1 cellular context compared by ENCODE assay signal in genomic region chr5:119321569-119322311, GRCh38.
TF ChIP-seq lines count a peak whose summit lies in the region.

No MANE protein-coding gene starts in this region.

TF ChIP-seq in K562, 482 proteins besides CTCF, POLR2A, EP300 and RAD21 (continued from another document and continues in another):
- no peak for TF ChIP-seq CLOCK (CRISPR knock-in tag; IDR thresholded peaks at IDR 0.05; ENCODE audit: borderline replicate concordance)
- no peak for TF ChIP-seq E2F3 (CRISPR knock-in tag; IDR thresholded peaks at IDR 0.05)
- TF ChIP-seq ZKSCAN3 (CRISPR knock-in tag; IDR thresholded peaks at IDR 0.05): no peak
- no peak for TF ChIP-seq CAMTA2 (CRISPR knock-in tag; conservative IDR thresholded peaks at IDR 0.05)
- TF ChIP-seq JUNB (CRISPR knock-in tag; conservative IDR thresholded peaks at IDR 0.05): no peak
- no peak for TF ChIP-seq MEF2A (IDR thresholded peaks at IDR 0.05; ENCODE audit: control insufficient read depth, low read depth, low read length)
- no peak for TF ChIP-seq RHOXF2B (CRISPR knock-in tag; conservative IDR thresholded peaks at IDR 0.05)
- TF ChIP-seq SIX5 (IDR thresholded peaks at IDR 0.05; ENCODE audit: borderline replicate concordance in 1 of 2, insufficient read depth in 1 of 2, low read depth in 1 of 2, low read length in 2 of 2): no peak
- TF ChIP-seq CTCFL (IDR thresholded peaks at IDR 0.05; ENCODE audit: borderline replicate concordance, insufficient read depth, low read depth, low read length, poor library complexity, severe bottlenecking): no peak
- peak; percentile 95 for TF ChIP-seq MYNN (IDR thresholded peaks at IDR 0.05)
- no peak for TF ChIP-seq MYNN (CRISPR knock-in tag; IDR thresholded peaks at IDR 0.05)
- TF ChIP-seq CBX1 (IDR thresholded peaks at IDR 0.05; ENCODE audit: low read depth): no peak
- no peak for TF ChIP-seq NFE2L1 (tag; IDR thresholded peaks at IDR 0.05; ENCODE audit: borderline replicate concordance, low read depth)
- no peak for TF ChIP-seq PRPF4 (IDR thresholded peaks at IDR 0.05; ENCODE audit: insufficient read depth, low read depth, low read length, poor library complexity, severe bottlenecking)
- TF ChIP-seq NR2C1 (IDR thresholded peaks at IDR 0.05): peak; percentile 37; the same call in 1 of the 2 replicates
- TF ChIP-seq NR2C1 (tag; IDR thresholded peaks at IDR 0.05): peak; percentile 54
- TF ChIP-seq USF1 (CRISPR knock-in tag; IDR thresholded peaks at IDR 0.05): no peak
- no peak for TF ChIP-seq ZNF232 (CRISPR knock-in tag; IDR thresholded peaks at IDR 0.05)
- TF ChIP-seq GATAD2A (IDR thresholded peaks at IDR 0.05): peak; percentile 96
- TF ChIP-seq ZKSCAN1 (IDR thresholded peaks at IDR 0.05; ENCODE audit: low read depth, low read length): no peak
- no peak; the same call in 1 of the 2 replicates for TF ChIP-seq ELF2 (CRISPR knock-in tag; IDR thresholded peaks at IDR 0.05)
- no peak for TF ChIP-seq SREBF1 (IDR thresholded peaks at IDR 0.05; ENCODE audit: borderline replicate concordance, low read depth, low read length)
- peak; percentile 99 for TF ChIP-seq CEBPB (tag; IDR thresholded peaks at IDR 0.05)
- TF ChIP-seq ZNF76 (CRISPR knock-in tag; IDR thresholded peaks at IDR 0.05; ENCODE audit: borderline replicate concordance): no peak; the same call in 1 of the 2 replicates
- peak; percentile 64; the same call in 1 of the 2 replicates for TF ChIP-seq MEF2D (tag; conservative IDR thresholded peaks at IDR 0.05; ENCODE audit: low read depth)
- TF ChIP-seq NCOR1 (IDR thresholded peaks at IDR 0.05): peak; percentile 90
- peak; percentile 68; the same call in 1 of the 2 replicates for TF ChIP-seq STAT5A (IDR thresholded peaks at IDR 0.05; ENCODE audit: borderline replicate concordance, low read length)
- no peak for TF ChIP-seq HES1 (IDR thresholded peaks at IDR 0.05; ENCODE audit: low read depth)
- TF ChIP-seq SMC3 (conservative IDR thresholded peaks at IDR 0.05; ENCODE audit: insufficient read depth, low read depth, low read length): no peak
- TF ChIP-seq CBFA2T3 (IDR thresholded peaks at IDR 0.05): peak; percentile 91
- TF ChIP-seq SMARCE1 (IDR thresholded peaks at IDR 0.05): peak; percentile 96
- peak; percentile 87 for TF ChIP-seq TCF3 (CRISPR knock-in tag; IDR thresholded peaks at IDR 0.05)
- peak; percentile 94 to 95; a peak in 3 of 4 replicates for TF ChIP-seq MLLT1 (IDR thresholded peaks at IDR 0.05)
- TF ChIP-seq ZNF384 (IDR thresholded peaks at IDR 0.05; ENCODE audit: low read depth, low read length): no peak
- peak; percentile 10; the same call in 1 of the 2 replicates for TF ChIP-seq BHLHE40 (IDR thresholded peaks at IDR 0.05; ENCODE audit: low read length)
- 0 out of 2 replicates have a peak, but pooled peaks have one; percentile 18 for TF ChIP-seq DIDO1 (tag; IDR thresholded peaks at IDR 0.05; ENCODE audit: low read depth)
- TF ChIP-seq ZNF184 (CRISPR knock-in tag; IDR thresholded peaks at IDR 0.05): no peak
- TF ChIP-seq FOXM1 (IDR thresholded peaks at IDR 0.05; ENCODE audit: low read depth): peak; percentile 52; the same call in 1 of the 2 replicates
- TF ChIP-seq FOXM1 (CRISPR knock-in tag; IDR thresholded peaks at IDR 0.05; ENCODE audit: low read depth): no peak
- TF ChIP-seq MECOM (CRISPR knock-in tag; IDR thresholded peaks at IDR 0.05): no peak; the same call in 1 of the 2 replicates
- no peak for TF ChIP-seq NR2F6 (CRISPR knock-in tag; IDR thresholded peaks at IDR 0.05)
- no peak for TF ChIP-seq ZNF668 (CRISPR knock-in tag; IDR thresholded peaks at IDR 0.05)
- TF ChIP-seq ZNF165 (CRISPR knock-in tag; IDR thresholded peaks at IDR 0.05; ENCODE audit: borderline replicate concordance): no peak
- TF ChIP-seq UBTF (IDR thresholded peaks at IDR 0.05; ENCODE audit: borderline replicate concordance in 1 of 2, low read depth in 2 of 2, low read length in 2 of 2): peak; percentile 27 to 77; a peak in 2 of 4 replicates
- peak; percentile 50 for TF ChIP-seq RBBP5 (IDR thresholded peaks at IDR 0.05; ENCODE audit: borderline replicate concordance, insufficient read depth, low read length, poor library complexity, severe bottlenecking)
- TF ChIP-seq POU5F1 (IDR thresholded peaks at IDR 0.05; ENCODE audit: borderline replicate concordance, low read depth, low read length, partially characterized antibody): no peak
- no peak for TF ChIP-seq MXD1 (CRISPR knock-in tag; IDR thresholded peaks at IDR 0.05; ENCODE audit: borderline replicate concordance, poor library complexity, severe bottlenecking)
- peak in 1 of 3 experiments; percentile 5 for TF ChIP-seq YY1 (IDR thresholded peaks at IDR 0.05; ENCODE audit: borderline replicate concordance in 1 of 3, control insufficient read depth in 1 of 3, extremely low read depth in 1 of 3, insufficient read depth in 3 of 3, insufficient read length in 1 of 3, insufficient replicate concordance in 2 of 3, low read depth in 1 of 3, low read length in 2 of 3)
- no peak for TF ChIP-seq POLR2AphosphoS2 (IDR thresholded peaks at IDR 0.05; ENCODE audit: low read length)
- TF ChIP-seq TEAD4 (IDR thresholded peaks at IDR 0.05; ENCODE audit: low read length): peak; percentile 86
- TF ChIP-seq TEAD4 (CRISPR knock-in tag; IDR thresholded peaks at IDR 0.05; ENCODE audit: borderline replicate concordance): no peak
- no peak for TF ChIP-seq CHCHD3 (CRISPR knock-in tag; IDR thresholded peaks at IDR 0.05)
- no peak for TF ChIP-seq CHD2 (IDR thresholded peaks at IDR 0.05; ENCODE audit: low read depth, low read length)
- TF ChIP-seq TARDBP (IDR thresholded peaks at IDR 0.05): no peak
- no peak for TF ChIP-seq ARID4B (CRISPR knock-in tag; IDR thresholded peaks at IDR 0.05)
- no peak for TF ChIP-seq ZNF24 (IDR thresholded peaks at IDR 0.05)
- no peak for TF ChIP-seq SIN3B (IDR thresholded peaks at IDR 0.05; ENCODE audit: low read depth)
